Comparison of ENCODE assay signal across 17 cellular contexts in genomic region chr7:158743219-158743618, GRCh38. TPM values are rescaled to one million over a fixed set of nuclear protein-coding genes. Genes with fewer than 3 reads are reported as not detected.
DNase-seq lines count a peak whose midpoint lies in the region; ATAC-seq and TF ChIP-seq lines count a peak whose summit lies in the region.
"Had no signal": no experiment of that assay in that cellular context is flagged by ENCODE, and none has a peak within 500 bp of the region (broad histone marks: within the 10 kb centered on the region; RNA-seq: fewer than 3 reads in every experiment).

No MANE protein-coding gene starts in this region.

- no peak overlapping the region for H2BK15ac ChIP-seq in H9 (ENCODE audit: low read depth, low read length)

- no peak overlapping the region for H3K23ac ChIP-seq in H9 (ENCODE audit: insufficient read length, low read depth, low read length)

- no peaks in the 10 kb centered on the region; the same call in 2 of the 3 replicates for H3K9me3 Mint-ChIP-seq in GM23338
- H3K9me3 Mint-ChIP-seq in H9 = no peaks in the 10 kb centered on the region
- no peaks in the 10 kb centered on the region for H3K9me3 Mint-ChIP-seq in activated naive CD8-positive, alpha-beta T cell treated with anti-CD3 and anti-CD28 coated beads for 36 hours
- H3K9me3 Mint-ChIP-seq: CD8-positive, alpha-beta memory T cell had no signal

- no peak overlapping the region for H2BK120ac ChIP-seq in H9 (ENCODE audit: low read depth, low read length, poor library complexity, severe bottlenecking)

- DNase-seq in GM23338 (ENCODE audit: low spot score) (peak; percentile 73), H9 (peak; percentile 72), lung (ENCODE audit: low spot score) (peak; percentile 17), testis (no peak), NCI-H187 (lab: John Stamatoyannopoulos, UW) (no peak)
- DNase-seq in activated naive CD8-positive, alpha-beta T cell treated with anti-CD3 and anti-CD28 coated beads for 36 hours = no peak
- DNase-seq: BE2C; CD8-positive, alpha-beta memory T cell; Kasumi-1; NCI-H1105 treated with DMSO at 0.1 percent for 48 hours; NCI-H187 treated with DMSO at 0.1 percent for 48 hours; NCI-H446; NCI-H748 treated with DMSO at 0.1 percent for 48 hours; Peyer's patch; SHP77 treated with DMSO at 0.1 percent for 48 hours had no signal

- no peak overlapping the region for H4K8ac ChIP-seq in H9 (replicated peaks; ENCODE audit: insufficient read length, low read depth, low read length)

- H3K4ac ChIP-seq in H9 (ENCODE audit: low read depth, low read length) = no peak overlapping the region

- H3K27me3 Mint-ChIP-seq in GM23338 (ENCODE audit: insufficient read depth, low read depth, poor library complexity) (peaks cover 2% of the 10 kb centered on the region), H9 (ENCODE audit: low read depth) (no peaks in the 10 kb centered on the region; the same call in 1 of the 2 replicates)
- no peaks in the 10 kb centered on the region for H3K27me3 Mint-ChIP-seq in activated naive CD8-positive, alpha-beta T cell treated with anti-CD3 and anti-CD28 coated beads for 36 hours
- H3K27me3 Mint-ChIP-seq: CD8-positive, alpha-beta memory T cell had no signal

- H3T11ph ChIP-seq in H9 (ENCODE audit: low read length) = no peak overlapping the region

- no peak overlapping the region for H4K91ac ChIP-seq in H9 (ENCODE audit: insufficient read length, low read depth, low read length)

- H2BK20ac ChIP-seq in H9 (ENCODE audit: low read depth, low read length, poor library complexity, severe bottlenecking) = no peak overlapping the region

- H4K20me1 ChIP-seq in GM23338 (replicated peaks; ENCODE audit: insufficient read depth) = no peaks in the 10 kb centered on the region
- no peaks in the 10 kb centered on the region for H4K20me1 ChIP-seq in H9 (ENCODE audit: control insufficient read depth, insufficient read depth, insufficient read length)

- no peaks in the 10 kb centered on the region for H3K23me2 ChIP-seq in H9 (ENCODE audit: insufficient read length, low read depth, low read length, poor library complexity, severe bottlenecking)

- no peak overlapping the region for H2BK12ac ChIP-seq in H9 (ENCODE audit: insufficient read length, low read depth, low read length)

- ATAC-seq in GM23338 (peak; percentile 97), lung (ENCODE audit: insufficient read depth, low FRiP score) (no peak), GM21723 (IDR thresholded peaks at IDR 0.05; ENCODE audit: unreplicated experiment) (no peak)

- H3K56ac ChIP-seq in H9 (ENCODE audit: insufficient read length, low read depth, low read length) = no peak overlapping the region

- WGBS in H9 (ENCODE audit: extremely low coverage, insufficient read length, low lambda C conversion rate) = no CpG with 5 or more reads among the region's 17 CpGs
- 97 to 98% methylated on average over 17 of the region's 17 CpGs for WGBS in lung, 2 donors
- 94 to 95% methylated on average over 15 to 17 of the region's 17 CpGs for WGBS in testis, 2 donors

- 0 out of 2 replicates have a peak overlapping the region, but pooled peaks have one; percentile 69 for H3K27ac ChIP-seq in GM23338 (ENCODE audit: low read depth)
- no peak overlapping the region for H3K27ac ChIP-seq in H9 (ENCODE audit: insufficient read length, low read depth, low read length)
- H3K27ac ChIP-seq in lung (ENCODE audit: low read depth in 1 of 2, low read length in 1 of 2) = no peak overlapping the region
- H3K27ac ChIP-seq in testis = no peak overlapping the region
- H3K27ac ChIP-seq: Peyer's patch had no signal

- intact Hi-C loops in testis (cut with DNase I; ENCODE audit: low total_unique reads) = no loop called here

- H3K9ac ChIP-seq in H9 (ENCODE audit: extremely low read depth, insufficient read length, low read length) = no peak overlapping the region

- peaks cover 58% of the 10 kb centered on the region for H3K36me3 Mint-ChIP-seq in GM23338 (ENCODE audit: low read depth)
- H3K36me3 Mint-ChIP-seq in H9 (ENCODE audit: insufficient read depth in 1 of 3, low read depth in 3 of 3) = peaks cover 14 to 77% (median 75%) of the 10 kb centered on the region in 3 experiments; a peak in 6 of 7 replicates
- H3K36me3 Mint-ChIP-seq in activated naive CD8-positive, alpha-beta T cell treated with anti-CD3 and anti-CD28 coated beads for 36 hours = peaks cover 12% of the 10 kb centered on the region

- no peak for TF ChIP-seq POLR2A in testis (IDR thresholded peaks at IDR 0.05)

- no peaks in the 10 kb centered on the region for H3K79me1 ChIP-seq in H9 (ENCODE audit: insufficient read depth, low read depth, low read length, poor library complexity, severe bottlenecking)

- H2AFZ ChIP-seq in GM23338 (no peak overlapping the region), H9 (ENCODE audit: low read length) (no peak overlapping the region)

- no peak overlapping the region for H2BK5ac ChIP-seq in H9 (ENCODE audit: insufficient read length, low read length)

- no peaks in the 10 kb centered on the region for H3F3A ChIP-seq in GM23338 (replicated peaks; ENCODE audit: low read depth)

- no peak overlapping the region for H3K4me3 Mint-ChIP-seq in GM23338
- H3K4me3 Mint-ChIP-seq in H9 = no peak overlapping the region
- H3K4me3 Mint-ChIP-seq in activated naive CD8-positive, alpha-beta T cell treated with anti-CD3 and anti-CD28 coated beads for 36 hours = no peak overlapping the region
- H3K4me3 Mint-ChIP-seq: CD8-positive, alpha-beta memory T cell had no signal

- H3K18ac ChIP-seq in H9 (ENCODE audit: insufficient read length, low read depth, low read length) = no peak overlapping the region

- no peaks in the 10 kb centered on the region for H3K4me1 ChIP-seq in GM23338 (ENCODE audit: insufficient read depth)
- no peaks in the 10 kb centered on the region for H3K4me1 ChIP-seq in H9 (ENCODE audit: insufficient read depth, low read length)
- H3K4me1 ChIP-seq in lung (ENCODE audit: control insufficient read depth in 2 of 2, insufficient read depth in 2 of 2, low read length in 2 of 2) = peaks cover 0 to 1% of the 10 kb centered on the region in 2 donors
- no peaks in the 10 kb centered on the region for H3K4me1 ChIP-seq in testis
- H3K4me1 ChIP-seq: BE2C, HAP-1, Peyer's patch had no signal

- H3K4me2 ChIP-seq in GM23338 (no peak overlapping the region), H9 (ENCODE audit: insufficient read depth, insufficient read length, low read length) (no peak overlapping the region)

- H3K27me3 ChIP-seq in GM23338 (ENCODE audit: insufficient read depth) = no peaks in the 10 kb centered on the region
- no peaks in the 10 kb centered on the region for H3K27me3 ChIP-seq in H9 (ENCODE audit: insufficient read depth, low read length)
- no peaks in the 10 kb centered on the region for H3K27me3 ChIP-seq in lung (ENCODE audit: control insufficient read depth, insufficient read depth)
- no peaks in the 10 kb centered on the region for H3K27me3 ChIP-seq in testis
- H3K27me3 ChIP-seq: BE2C, Peyer's patch had no signal

- H3K4me1 Mint-ChIP-seq in GM23338 (no peaks in the 10 kb centered on the region; the same call in 2 of the 3 replicates), H9 (no peaks in the 10 kb centered on the region)
- H3K4me1 Mint-ChIP-seq in activated naive CD8-positive, alpha-beta T cell treated with anti-CD3 and anti-CD28 coated beads for 36 hours = no peaks in the 10 kb centered on the region

- TF ChIP-seq CTCF in GM23338 (conservative IDR thresholded peaks at IDR 0.05; ENCODE audit: low read depth in 2 of 2) = peak; percentile 40 to 70
- peak; percentile 52 for TF ChIP-seq CTCF in H9 (conservative IDR thresholded peaks at IDR 0.05)
- TF ChIP-seq CTCF in lung (IDR thresholded peaks at IDR 0.05; ENCODE audit: control extremely low read depth, extremely low read depth) = no peak
- TF ChIP-seq CTCF in testis (IDR thresholded peaks at IDR 0.05) = no peak

- H3K36me3 ChIP-seq in GM23338 (ENCODE audit: insufficient read depth) = peaks cover 12% of the 10 kb centered on the region
- H3K36me3 ChIP-seq in lung (ENCODE audit: control insufficient read depth in 2 of 2, insufficient read depth in 2 of 2, low read length in 2 of 2) = peaks cover 41 to 43% of the 10 kb centered on the region in 2 donors
- no peaks in the 10 kb centered on the region for H3K36me3 ChIP-seq in testis (ENCODE audit: low read depth, missing control alignments)

- H3K4me3 ChIP-seq in GM23338 (no peak overlapping the region), lung (no peak overlapping the region), testis (no peak overlapping the region)
- H3K4me3 ChIP-seq: HAP-1, Peyer's patch had no signal

- H4K5ac ChIP-seq in H9 (ENCODE audit: insufficient read length, low read depth, low read length) = no peak overlapping the region

- H3K14ac ChIP-seq in H9 (ENCODE audit: insufficient read depth, low read length) = no peak overlapping the region

- H3K9me3 ChIP-seq in H9 (ENCODE audit: control insufficient read depth, low read depth, low read length) = no peaks in the 10 kb centered on the region
- H3K9me3 ChIP-seq in lung (ENCODE audit: control insufficient read depth in 2 of 2, insufficient read depth in 1 of 2, low read length in 1 of 2) = no peaks in the 10 kb centered on the region
- H3K9me3 ChIP-seq in testis = no peaks in the 10 kb centered on the region
- H3K9me3 ChIP-seq: BE2C, HAP-1, Peyer's patch had no signal

- H3K9me2 ChIP-seq in GM23338 (ENCODE audit: insufficient read depth) = no peaks in the 10 kb centered on the region

- H3K79me2 ChIP-seq in GM23338 (replicated peaks; ENCODE audit: insufficient read depth) (no peaks in the 10 kb centered on the region), H9 (ENCODE audit: insufficient read depth, low read length) (no peaks in the 10 kb centered on the region)

- no peak overlapping the region; the same call in 1 of the 2 replicates for H3K27ac Mint-ChIP-seq in GM23338
- H3K27ac Mint-ChIP-seq in H9 = peak overlapping the region in 2 of 3 experiments; percentile 62 to 73; a peak in 4 of 7 replicates
- peak overlapping the region; percentile 54 for H3K27ac Mint-ChIP-seq in activated naive CD8-positive, alpha-beta T cell treated with anti-CD3 and anti-CD28 coated beads for 36 hours

- no peak overlapping the region for H2AK5ac ChIP-seq in H9 (ENCODE audit: insufficient read length, low read length)

RNA-seq across cellular contexts. Expression of gene NCAPG2, which starts 38.6 kb away (rescaled TPM):
- 76.5 and 91.2 TPM in 2 replicates for total RNA-seq in GM23338 (2014; rRNA removed; shearing (Covaris generic))
- polyA plus RNA-seq in GM23338 (2016; fragmentation: Nextera tagmentation; extraction: Ambion mirVana) (34.0 and 38.7 TPM in 2 replicates), lung (1 to 10 TPM; 2.1 to 4.4 TPM), testis (ENCODE audit: insufficient read depth, low read depth, low replicate concordance) (53.9 TPM)
- total RNA-seq in H9 (2021) (98.6 and 99.4 TPM in 2 replicates), lung (10 to 100 TPM in 1 of 2 donors, 1 to 10 TPM in 1; 9.3 to 13.5 TPM), testis (10 to 100 TPM; 30.2 to 34.0 TPM)
- total RNA-seq in activated naive CD8-positive, alpha-beta T cell treated with anti-CD3 and anti-CD28 coated beads for 36 hours = 100 to 1,000 TPM; 104 to 108 TPM

Comparison
In these comparisons a context has a peak if more than half of its experiments do, and no peak if none do; other contexts are left out.
1. DNase-seq: peak in GM23338 (single experiment), H9 (single experiment) and lung (single experiment); none in activated naive CD8-positive, alpha-beta T cell treated with anti-CD3 and anti-CD28 coated beads for 36 hours (single experiment), testis (single experiment) and NCI-H187 (0 of 2).
2. CTCF ChIP-seq: peak in GM23338 (2 of 2) and H9 (single experiment); none in lung (single experiment) and testis (0 of 3).